Comparison of ENCODE assay signal across 8 cellular contexts in genomic region chr1:44801491-44802305, GRCh38. TPM values are rescaled to one million over a fixed set of nuclear protein-coding genes. Genes with fewer than 3 reads are reported as not detected.
DNase-seq lines count a peak whose midpoint lies in the region; TF ChIP-seq lines count a peak whose summit lies in the region.

No MANE protein-coding gene starts in this region.

- no peak for TF ChIP-seq CTCF in 22Rv1 (IDR thresholded peaks at IDR 0.05)
- TF ChIP-seq CTCF in cardiac fibroblast (IDR thresholded peaks at IDR 0.05; ENCODE audit: low read depth, low read length): no peak
- no peak for TF ChIP-seq CTCF in GM20000 (IDR thresholded peaks at IDR 0.05; ENCODE audit: extremely low read depth, missing control alignments)

- H3K4me1 ChIP-seq in muscle layer of colon (ENCODE audit: insufficient read depth, low read length) (peaks cover 20% of the 10 kb centered on the region), urinary bladder (ENCODE audit: insufficient read depth) (no peaks in the 10 kb centered on the region)

- H3K27me3 ChIP-seq in muscle layer of colon (ENCODE audit: control insufficient read depth in 1 of 2, insufficient read depth in 2 of 2, low read length in 2 of 2): no peaks in the 10 kb centered on the region

- no peaks in the 10 kb centered on the region for H3K9me3 ChIP-seq in muscle layer of colon (ENCODE audit: low read length)

- no peak overlapping the region for H3K9ac ChIP-seq in muscle layer of colon (ENCODE audit: low read length)

- 69% methylated on average over 13 of the region's 13 CpGs for WGBS in urinary bladder

- peak; percentile 82 for DNase-seq in NCI-H2171 treated with DMSO at 0.1 percent for 48 hours (lab: John Stamatoyannopoulos, UW)
- DNase-seq in cardiac fibroblast (ENCODE audit: low read depth in 2 of 2): peak; percentile 50 to 65
- DNase-seq in NCI-H2081 treated with DMSO at 0.1 percent for 48 hours (lab: John Stamatoyannopoulos, UW): no peak
- no peak for DNase-seq in UCSD-AML1 (lab: John Stamatoyannopoulos, UW; ENCODE audit: unreplicated experiment)
- DNase-seq in GM20000 (ENCODE audit: low spot score): no peak

- H3K36me3 ChIP-seq in muscle layer of colon (ENCODE audit: insufficient read depth, low read length) (peaks cover 22% of the 10 kb centered on the region), urinary bladder (ENCODE audit: insufficient read depth) (no peaks in the 10 kb centered on the region)

- H3K4me3 ChIP-seq in cardiac fibroblast (replicated peaks in 1 of 2; ENCODE audit: low read depth in 2 of 2, low read length in 2 of 2): peak overlapping the region; percentile 53 to 94
- peak overlapping the region; percentile 21 to 32 for H3K4me3 ChIP-seq in muscle layer of colon (ENCODE audit: low read depth in 1 of 2, low read length in 2 of 2)
- peak overlapping the region; percentile 5 for H3K4me3 ChIP-seq in urinary bladder (ENCODE audit: low read depth, low read length)

- H3K27ac ChIP-seq in 22Rv1: 0 out of 2 replicates have a peak overlapping the region, but pooled peaks have one; percentile 7
- peak overlapping the region; percentile 42 for H3K27ac ChIP-seq in muscle layer of colon (ENCODE audit: low read depth, low read length)
- H3K27ac ChIP-seq in urinary bladder (ENCODE audit: low read depth): peak overlapping the region; percentile 53

RNA-seq across cellular contexts. Expression of gene PLK3, which starts 1.5 kb away (rescaled TPM):
- 4.7 TPM for total RNA-seq in urinary bladder
- polyA plus RNA-seq in urinary bladder: 16.0 TPM

RNA-seq across cellular contexts. Expression of gene DYNLT4, which starts 5.5 kb away (rescaled TPM):
- not detected for total RNA-seq in urinary bladder
- polyA plus RNA-seq in urinary bladder: 0.35 TPM

RNA-seq across cellular contexts. Expression of gene BTBD19, which starts 6.6 kb away (rescaled TPM):
- 5.3 TPM for total RNA-seq in urinary bladder
- 4.3 TPM for polyA plus RNA-seq in urinary bladder

RNA-seq across cellular contexts. Expression of gene BEST4, which starts 13.7 kb away (rescaled TPM):
- not detected for total RNA-seq in urinary bladder
- 0.30 TPM for polyA plus RNA-seq in urinary bladder

RNA-seq across cellular contexts. Expression of gene RPS8, which starts 26.4 kb away (rescaled TPM):
- 1,711 TPM for total RNA-seq in urinary bladder
- 2,358 TPM for polyA plus RNA-seq in urinary bladder

Comparison
In these comparisons a context has a peak if more than half of its experiments do, and no peak if none do; other contexts are left out.
1. DNase-seq: peak in NCI-H2171 treated with DMSO at 0.1 percent for 48 hours (single experiment) and cardiac fibroblast (2 of 2); none in NCI-H2081 treated with DMSO at 0.1 percent for 48 hours (single experiment), UCSD-AML1 (single experiment) and GM20000 (single experiment).
2. H3K4me3 ChIP-seq: peak in every context shown above with its lines; median percentile 74 in cardiac fibroblast; 26 in muscle layer of colon; 5 in urinary bladder.
3. Peak in every context shown above with its lines, with median percentiles within 50 percentile points of each other: H3K27ac ChIP-seq.